8 cellular contexts compared by ENCODE assay signal in genomic region chr2:218567797-218568189, GRCh38. TPM values are rescaled to one million over a fixed set of nuclear protein-coding genes. Genes with fewer than 3 reads are reported as not detected.
DNase-seq lines count a peak whose midpoint lies in the region; ATAC-seq and TF ChIP-seq lines count a peak whose summit lies in the region.

No MANE protein-coding gene starts in this region.

- H3K4me3 ChIP-seq in CD4-positive, CD25-positive, alpha-beta regulatory T cell (ENCODE audit: low read depth, low read length), result peak overlapping the region; percentile 96
- H3K4me3 ChIP-seq in epithelial cell of proximal tubule (ENCODE audit: low read depth, low read length), result peak overlapping the region; percentile 77
- peak overlapping the region; percentile 64 to 92 for H3K4me3 ChIP-seq in neuronal stem cell (ENCODE audit: low read length in 2 of 2)

- H3K27me3 Mint-ChIP-seq in CD4-positive, CD25-positive, alpha-beta regulatory T cell, result peaks cover 6% of the 10 kb centered on the region
- no peaks in the 10 kb centered on the region for H3K27me3 Mint-ChIP-seq in T-helper 1 cell treated with Interleukin-12 subunit alpha and Interleukin-12 subunit beta and Interleukin-4 antibody, amounts not matched to agents 30 μg/mL and 1 μg/mL, for 36 hours (ENCODE audit: low read depth)

- peak; percentile 46 to 47 for ATAC-seq in CD4-positive, CD25-positive, alpha-beta regulatory T cell (ENCODE audit: low read depth in 2 of 2)
- ATAC-seq in GM19023 (IDR thresholded peaks at IDR 0.05; ENCODE audit: unreplicated experiment), result peak; percentile 47
- peak; percentile 39 for ATAC-seq in HG03139 (IDR thresholded peaks at IDR 0.05; ENCODE audit: unreplicated experiment)

- no peak overlapping the region for H3K4ac ChIP-seq in neuronal stem cell (ENCODE audit: low read length)

- H3K4me3 Mint-ChIP-seq in CD4-positive, CD25-positive, alpha-beta regulatory T cell, result peak overlapping the region; percentile 96 to 99 (median 98)
- peak overlapping the region; percentile 88 for H3K4me3 Mint-ChIP-seq in T-helper 1 cell treated with Interleukin-12 subunit alpha and Interleukin-12 subunit beta and Interleukin-4 antibody, amounts not matched to agents 30 μg/mL and 1 μg/mL, for 36 hours

- H2BK12ac ChIP-seq in neuronal stem cell (ENCODE audit: low read length), result no peak overlapping the region

- peaks cover 44 to 75% (median 61%) of the 10 kb centered on the region in 4 donors for H3K4me1 Mint-ChIP-seq in CD4-positive, CD25-positive, alpha-beta regulatory T cell
- H3K4me1 Mint-ChIP-seq in T-helper 1 cell treated with Interleukin-12 subunit alpha and Interleukin-12 subunit beta and Interleukin-4 antibody, amounts not matched to agents 30 μg/mL and 1 μg/mL, for 36 hours (ENCODE audit: low read depth), result peaks cover 44% of the 10 kb centered on the region

- peaks cover 17% of the 10 kb centered on the region for H3K36me3 Mint-ChIP-seq in CD4-positive, CD25-positive, alpha-beta regulatory T cell
- H3K36me3 Mint-ChIP-seq in T-helper 1 cell treated with Interleukin-12 subunit alpha and Interleukin-12 subunit beta and Interleukin-4 antibody, amounts not matched to agents 30 μg/mL and 1 μg/mL, for 36 hours (ENCODE audit: low read depth), result peaks cover 36% of the 10 kb centered on the region

- H3K27ac ChIP-seq in CD4-positive, CD25-positive, alpha-beta regulatory T cell (ENCODE audit: insufficient read depth, low read length, poor library complexity, severe bottlenecking), result peak overlapping the region; percentile 99
- H3K27ac ChIP-seq in neuronal stem cell (replicated peaks; ENCODE audit: low read length), result peak overlapping the region; percentile 66

- H3K36me3 ChIP-seq in CD4-positive, CD25-positive, alpha-beta regulatory T cell (ENCODE audit: control insufficient read depth, insufficient read depth, low read length), result peaks cover 10% of the 10 kb centered on the region
- peaks cover 0 to 61% of the 10 kb centered on the region in 2 donors for H3K36me3 ChIP-seq in neuronal stem cell (replicated peaks in 1 of 2; ENCODE audit: control insufficient read depth in 2 of 2, insufficient read depth in 2 of 2, low read length in 2 of 2)

- DNase-seq in CD4-positive, CD25-positive, alpha-beta regulatory T cell, result no peak
- no peak for DNase-seq in epithelial cell of proximal tubule (ENCODE audit: low read depth)
- DNase-seq in neuronal stem cell (ENCODE audit: low spot score), result no peak
- DNase-seq in EL, result no peak
- DNase-seq in superior temporal gyrus (ENCODE audit: extremely low spot score), result no peak

- peaks cover 35% of the 10 kb centered on the region for H3K4me1 ChIP-seq in CD4-positive, CD25-positive, alpha-beta regulatory T cell (ENCODE audit: control insufficient read depth, insufficient read depth, low read length, poor library complexity, severe bottlenecking)
- H3K4me1 ChIP-seq in neuronal stem cell (ENCODE audit: control insufficient read depth in 2 of 2, insufficient read depth in 1 of 2, low read depth in 1 of 2, low read length in 2 of 2), result peaks cover 4 to 16% of the 10 kb centered on the region in 2 donors

- no peak for TF ChIP-seq CTCF in epithelial cell of proximal tubule (conservative IDR thresholded peaks at IDR 0.05; ENCODE audit: low read depth, low read length)

- H4K8ac ChIP-seq in neuronal stem cell (ENCODE audit: low read depth, low read length), result no peak overlapping the region

- peak overlapping the region; percentile 79 for H3K9ac ChIP-seq in neuronal stem cell (ENCODE audit: low read depth, low read length, poor library complexity)

- H3K9me3 ChIP-seq in CD4-positive, CD25-positive, alpha-beta regulatory T cell (ENCODE audit: control insufficient read depth in 2 of 2, low read length in 2 of 2), result no peaks in the 10 kb centered on the region
- H3K9me3 ChIP-seq in neuronal stem cell (replicated peaks in 1 of 2; ENCODE audit: control insufficient read depth in 2 of 2, insufficient read depth in 1 of 2, low read depth in 1 of 2, low read length in 2 of 2), result no peaks in the 10 kb centered on the region

- no peak overlapping the region for H2BK15ac ChIP-seq in neuronal stem cell (ENCODE audit: low read length)

- peak overlapping the region; percentile 72 for H3K4me2 ChIP-seq in neuronal stem cell (ENCODE audit: insufficient read depth, low read length, poor library complexity, severe bottlenecking)

- no peak overlapping the region for H4K91ac ChIP-seq in neuronal stem cell (ENCODE audit: low read depth, low read length, poor library complexity)

- peak overlapping the region; percentile 34 for H3K23ac ChIP-seq in neuronal stem cell (ENCODE audit: low read depth, low read length, poor library complexity)

- peaks cover 0 to 2% (median 0%) of the 10 kb centered on the region in 7 donors for H3K9me3 Mint-ChIP-seq in CD4-positive, CD25-positive, alpha-beta regulatory T cell
- H3K9me3 Mint-ChIP-seq in T-helper 1 cell treated with Interleukin-12 subunit alpha and Interleukin-12 subunit beta and Interleukin-4 antibody, amounts not matched to agents 30 μg/mL and 1 μg/mL, for 36 hours, result no peaks in the 10 kb centered on the region

- H3K79me1 ChIP-seq in neuronal stem cell (ENCODE audit: low read depth, low read length), result peaks cover 3% of the 10 kb centered on the region

- H3K27me3 ChIP-seq in CD4-positive, CD25-positive, alpha-beta regulatory T cell (ENCODE audit: control insufficient read depth, insufficient read depth, low read length), result no peaks in the 10 kb centered on the region
- H3K27me3 ChIP-seq in neuronal stem cell (ENCODE audit: control insufficient read depth in 3 of 3, insufficient read depth in 3 of 3, low read depth in 1 of 3, low read length in 3 of 3), result no peaks in the 10 kb centered on the region

- no peak overlapping the region for H2AK5ac ChIP-seq in neuronal stem cell (ENCODE audit: low read depth, low read length)

- H2BK5ac ChIP-seq in neuronal stem cell (ENCODE audit: low read length), result no peak overlapping the region

- peak overlapping the region; percentile 76 for H2BK120ac ChIP-seq in neuronal stem cell (ENCODE audit: low read depth, low read length)

- H2AFZ ChIP-seq in neuronal stem cell (ENCODE audit: low read length), result peak overlapping the region; percentile 91

- no CpG with 5 or more reads among the region's 19 CpGs for WGBS in neuronal stem cell (ENCODE audit: extremely low coverage in 2 of 2, insufficient read length in 2 of 2, insufficient replicate concordance in 1 of 2), 2 donors

- peak overlapping the region; percentile 94 for H3K14ac ChIP-seq in neuronal stem cell (ENCODE audit: low read length)

- peak overlapping the region; percentile 97 for H3K18ac ChIP-seq in neuronal stem cell (ENCODE audit: low read length)

- peak overlapping the region; percentile 96 to 100 (median 99) for H3K27ac Mint-ChIP-seq in CD4-positive, CD25-positive, alpha-beta regulatory T cell
- H3K27ac Mint-ChIP-seq in T-helper 1 cell treated with Interleukin-12 subunit alpha and Interleukin-12 subunit beta and Interleukin-4 antibody, amounts not matched to agents 30 μg/mL and 1 μg/mL, for 36 hours, result peak overlapping the region; percentile 85

RNA-seq across cellular contexts. Expression of gene USP37, which starts 0.4 kb away (rescaled TPM):
- total RNA-seq in CD4-positive, CD25-positive, alpha-beta regulatory T cell, result 30.7 TPM
- 10 to 100 TPM in 3 of 4 donors, 1 to 10 TPM in 1; 9.9 to 12.0 (median 11.7) TPM for polyA plus RNA-seq in CD4-positive, CD25-positive, alpha-beta regulatory T cell
- total RNA-seq in epithelial cell of proximal tubule, result 6.8 and 14.9 TPM in 2 replicates
- polyA plus RNA-seq in neuronal stem cell (2013, experiment 1 of 2), result 7.6 TPM
- 7.6 TPM for polyA plus RNA-seq in neuronal stem cell (2013, experiment 2 of 2)

RNA-seq across cellular contexts. Expression of gene CNOT9, which starts 0.8 kb away (rescaled TPM):
- 61.0 TPM for total RNA-seq in CD4-positive, CD25-positive, alpha-beta regulatory T cell
- 10 to 100 TPM; 15.1 to 27.0 (median 22.3) TPM for polyA plus RNA-seq in CD4-positive, CD25-positive, alpha-beta regulatory T cell
- total RNA-seq in epithelial cell of proximal tubule, result 56.8 and 71.0 TPM in 2 replicates
- 53.0 TPM for polyA plus RNA-seq in neuronal stem cell (2013, experiment 1 of 2)
- polyA plus RNA-seq in neuronal stem cell (2013, experiment 2 of 2), result 56.2 TPM

RNA-seq across cellular contexts. Expression of gene PLCD4, which starts 39.9 kb away (rescaled TPM):
- 0.12 TPM for total RNA-seq in CD4-positive, CD25-positive, alpha-beta regulatory T cell
- under 1 TPM in 2 of 4 donors, not detected in 2; 0.16 to 0.54 TPM for polyA plus RNA-seq in CD4-positive, CD25-positive, alpha-beta regulatory T cell
- 0.29 and 0.58 TPM in 2 replicates for total RNA-seq in epithelial cell of proximal tubule
- polyA plus RNA-seq in neuronal stem cell (2013, experiment 1 of 2), result 0.40 TPM
- 0.37 TPM for polyA plus RNA-seq in neuronal stem cell (2013, experiment 2 of 2)
